Comparison of ENCODE assay signal across 8 cellular contexts in genomic region chr6:150813319-150813992, GRCh38. TPM values are rescaled to one million over a fixed set of nuclear protein-coding genes. Genes with fewer than 3 reads are reported as not detected.
DNase-seq lines count a peak whose midpoint lies in the region; ATAC-seq, FAIRE-seq and TF ChIP-seq lines count a peak whose summit lies in the region.

No MANE protein-coding gene starts in this region.

- TF ChIP-seq CTCF in astrocyte (IDR thresholded peaks at IDR 0.05; ENCODE audit: insufficient read depth, low read depth, low read length): no peak
- TF ChIP-seq CTCF in SK-N-SH (IDR thresholded peaks at IDR 0.05): no peak

- ATAC-seq in GM19438 (IDR thresholded peaks at IDR 0.05; ENCODE audit: low read depth, unreplicated experiment) (peak; percentile 38), HG03521 (IDR thresholded peaks at IDR 0.05; ENCODE audit: unreplicated experiment) (peak; percentile 42), naive B cell (ENCODE audit: low read depth in 2 of 2) (peak; percentile 65 to 81)

- H3K4me1 Mint-ChIP-seq in astrocyte (ENCODE audit: low read depth, unreplicated experiment): peaks cover 14% of the 10 kb centered on the region
- peaks cover 34 to 48% (median 36%) of the 10 kb centered on the region in 3 donors for H3K4me1 Mint-ChIP-seq in naive B cell

- H4K20me1 ChIP-seq in astrocyte (ENCODE audit: insufficient read depth, low read length) (no peaks in the 10 kb centered on the region), SK-N-SH (ENCODE audit: insufficient read depth) (no peaks in the 10 kb centered on the region)

- peaks cover 15% of the 10 kb centered on the region for H3K4me1 ChIP-seq in astrocyte (ENCODE audit: insufficient read depth, low read length)
- peaks cover 0 to 8% of the 10 kb centered on the region in 2 experiments; a peak in 1 of 4 replicates for H3K4me1 ChIP-seq in SK-N-SH (ENCODE audit: control insufficient read depth in 1 of 2, insufficient read depth in 2 of 2, low read depth in 1 of 2, low read length in 1 of 2)

- TF ChIP-seq RAD21 in SK-N-SH (IDR thresholded peaks at IDR 0.05; ENCODE audit: low read length): no peak

- FAIRE-seq in astrocyte (lab: Jason Lieb, UNC): no peak

- H3K4me2 ChIP-seq in astrocyte (ENCODE audit: low read length) (peak overlapping the region; percentile 55), SK-N-SH (no peak overlapping the region)

- H3K9ac ChIP-seq in astrocyte (ENCODE audit: low read length) (peak overlapping the region; percentile 48), SK-N-SH (no peak overlapping the region)

- CTCF ChIA-PET in SK-N-SH (lab: Yijun Ruan, JAX): interaction anchor here (0.5 to 1.3 kb wide), 2 partner anchors 15 to 549 kb away, joined by 3 read pairs; no protein-coding TSS in a partner anchor

- H3K36me3 ChIP-seq in astrocyte (ENCODE audit: insufficient read depth, low read length) (no peaks in the 10 kb centered on the region), SK-N-SH (replicated peaks in 1 of 2; ENCODE audit: control insufficient read depth in 1 of 2, insufficient read depth in 2 of 2, low read length in 1 of 2) (no peaks in the 10 kb centered on the region)

- H3K4me3 ChIP-seq in astrocyte (ENCODE audit: insufficient read depth, low read depth, low read length) (no peak overlapping the region), SK-N-SH (ENCODE audit: low read depth in 2 of 2, low read length in 1 of 2) (no peak overlapping the region)

- no peaks in the 10 kb centered on the region for H3K9me2 ChIP-seq in SK-N-SH

- H3F3A ChIP-seq in SK-N-SH (replicated peaks; ENCODE audit: insufficient read depth): peaks cover 8% of the 10 kb centered on the region

- intact Hi-C loops in posterior vena cava (cut with DNase I): loop anchor here (5.0 to 10.0 kb wide), 2 partner anchors 386 to 729 kb away; no protein-coding TSS in a partner anchor

- H3K4me3 Mint-ChIP-seq in astrocyte (ENCODE audit: unreplicated experiment) (peak overlapping the region; percentile 15), naive B cell (peak overlapping the region in 4 of 8 donors; percentile 17 to 51 (median 24))

- H3K36me3 Mint-ChIP-seq in astrocyte (ENCODE audit: low read depth, unreplicated experiment): peaks cover 15% of the 10 kb centered on the region
- H3K36me3 Mint-ChIP-seq in naive B cell: peaks cover 32 to 34% of the 10 kb centered on the region in 2 donors

- H3K9me3 Mint-ChIP-seq in astrocyte (ENCODE audit: unreplicated experiment) (no peaks in the 10 kb centered on the region), naive B cell (no peaks in the 10 kb centered on the region)

- H3K27ac Mint-ChIP-seq in astrocyte (ENCODE audit: unreplicated experiment): peak overlapping the region; percentile 36
- H3K27ac Mint-ChIP-seq in naive B cell: peak overlapping the region; percentile 91 to 96 (median 94)

- H3K79me2 ChIP-seq in astrocyte (ENCODE audit: insufficient read depth, low read length) (no peaks in the 10 kb centered on the region), SK-N-SH (ENCODE audit: insufficient read depth) (no peaks in the 10 kb centered on the region)

- H3K9me3 ChIP-seq in astrocyte (ENCODE audit: insufficient read depth, low read depth, low read length) (no peaks in the 10 kb centered on the region), SK-N-SH (no peaks in the 10 kb centered on the region)

- H3K27me3 Mint-ChIP-seq in astrocyte (ENCODE audit: low read depth, unreplicated experiment) (no peaks in the 10 kb centered on the region), naive B cell (no peaks in the 10 kb centered on the region)

- H2AFZ ChIP-seq in astrocyte (ENCODE audit: low read depth, low read length): no peak overlapping the region
- no peak overlapping the region for H2AFZ ChIP-seq in SK-N-SH (ENCODE audit: low read depth)

- DNase-seq in COLO829 (ENCODE audit: low spot score) (peak; percentile 25), astrocyte (ENCODE audit: low read depth) (peak; percentile 70), naive B cell (no peak), SK-N-SH (no peak), posterior vena cava (ENCODE audit: low spot score) (no peak), T-helper 9 cell (no peak)

- H3K27me3 ChIP-seq in astrocyte (ENCODE audit: insufficient read depth, low read length) (no peaks in the 10 kb centered on the region), SK-N-SH (ENCODE audit: insufficient read depth) (no peaks in the 10 kb centered on the region)

- 16% methylated on average over 9 of the region's 9 CpGs for WGBS in SK-N-SH (ENCODE audit: low lambda C conversion rate)

- H3K27ac ChIP-seq in astrocyte (ENCODE audit: low read depth, low read length): peak overlapping the region; percentile 44
- no peak overlapping the region; a peak in 1 of 4 replicates for H3K27ac ChIP-seq in SK-N-SH (ENCODE audit: low read depth in 2 of 2, low read length in 1 of 2)

- POLR2A ChIA-PET in SK-N-SH (lab: Yijun Ruan, JAX): no interaction called here

- TF ChIP-seq EP300 in SK-N-SH (IDR thresholded peaks at IDR 0.05; ENCODE audit: borderline replicate concordance in 1 of 2, low read depth in 1 of 2, low read length in 1 of 2): no peak

TF ChIP-seq in SK-N-SH, 30 proteins besides CTCF, POLR2A, EP300 and RAD21:
- TF ChIP-seq MEF2A (IDR thresholded peaks at IDR 0.05; ENCODE audit: borderline replicate concordance, low read depth) (no peak), EZH2phosphoT487 (IDR thresholded peaks at IDR 0.05; ENCODE audit: borderline replicate concordance, low read depth) (no peak), MXI1 (IDR thresholded peaks at IDR 0.05; ENCODE audit: low read depth, low read length) (no peak), TEAD4 (IDR thresholded peaks at IDR 0.05; ENCODE audit: borderline replicate concordance, insufficient read depth) (no peak), JUND (IDR thresholded peaks at IDR 0.05) (no peak), USF2 (IDR thresholded peaks at IDR 0.05; ENCODE audit: borderline replicate concordance, low read depth, low read length) (no peak), TCF12 (IDR thresholded peaks at IDR 0.05) (no peak), TAF1 (IDR thresholded peaks at IDR 0.05; ENCODE audit: borderline replicate concordance, low read depth, low read length) (no peak)
TF ChIP-seq in SK-N-SH: peak in this region for 0.

RNA-seq across cellular contexts. Expression of gene MTHFD1L, which starts 52.0 kb away (rescaled TPM):
- total RNA-seq in astrocyte: 103 and 107 TPM in 2 replicates
- polyA plus RNA-seq in naive B cell (ENCODE audit: low read depth in 6 of 6): 1 to 10 TPM in 5 of 6 donors, under 1 TPM in 1; 0.45 to 2.5 (median 1.5) TPM
- 36.7 and 37.0 TPM in 2 replicates for polyA plus RNA-seq in SK-N-SH (2012; rRNA removed)
- 35.9 and 36.2 TPM in 2 replicates for polyA plus RNA-seq in SK-N-SH (2012; cell fraction: cytosol; rRNA removed)
- polyA plus RNA-seq in SK-N-SH (2012; cell fraction: nucleus; rRNA removed): 35.4 and 47.8 TPM in 2 replicates
- 10 to 100 TPM; 45.3 to 53.4 TPM for total RNA-seq in posterior vena cava

Comparison
In these comparisons a context has a peak if more than half of its experiments do, and no peak if none do; other contexts are left out.
1. DNase-seq: peak in COLO829 (single experiment) and astrocyte (single experiment); none in naive B cell (single experiment), SK-N-SH (single experiment), posterior vena cava (single experiment) and T-helper 9 cell (single experiment).
2. Peak in every context shown above with its lines, with median percentiles within 50 percentile points of each other: ATAC-seq.